Comparison of ENCODE assay signal across 8 cellular contexts in genomic region chr9:128127990-128128835, GRCh38. TPM values are rescaled to one million over a fixed set of nuclear protein-coding genes. Genes with fewer than 3 reads are reported as not detected.
DNase-seq lines count a peak whose midpoint lies in the region; ATAC-seq and TF ChIP-seq lines count a peak whose summit lies in the region.

No MANE protein-coding gene starts in this region.

- TF ChIP-seq CTCF in GM13976 (IDR thresholded peaks at IDR 0.05; ENCODE audit: borderline replicate concordance, control extremely low read depth, extremely low read depth, insufficient read depth, missing control alignments) (no peak), prostate gland (IDR thresholded peaks at IDR 0.05) (peak in 2 of 4 experiments; percentile 9 to 18)

- in situ Hi-C loops in GM13976 (cut with MboI; ENCODE audit: low sequenced_read_pairs, unreplicated experiment), result no loop called here

- peak; percentile 69 for TF ChIP-seq POLR2A in prostate gland (IDR thresholded peaks at IDR 0.05)

- H3K36me3 ChIP-seq in prostate gland, result no peaks in the 10 kb centered on the region

- no peaks in the 10 kb centered on the region for H3K27me3 ChIP-seq in prostate gland (replicated peaks; ENCODE audit: insufficient read depth)

- ATAC-seq in HG02870 (IDR thresholded peaks at IDR 0.05; ENCODE audit: unreplicated experiment) (peak; percentile 53), left ventricle myocardium superior (peak; percentile 89)

- H3K4me1 ChIP-seq in prostate gland (replicated peaks), result peaks cover 10% of the 10 kb centered on the region

- no peaks in the 10 kb centered on the region for H3K9me3 ChIP-seq in prostate gland

- DNase-seq in GM13976 (ENCODE audit: low spot score), result peak; percentile 92
- peak; percentile 83 for DNase-seq in NCI-H146 (lab: John Stamatoyannopoulos, UW)
- DNase-seq in T-helper 1 cell, result peak; percentile 75 to 93 (median 80)
- DNase-seq in amniotic stem cell (lab: John Stamatoyannopoulos, UW), result peak; percentile 77
- peak; percentile 90 for DNase-seq in left ventricle myocardium superior
- peak; percentile 74 for DNase-seq in prostate gland (ENCODE audit: low spot score)
- peak; percentile 83 for DNase-seq in ureter (ENCODE audit: low spot score)

- under 1% methylated on average over 72 of the region's 82 CpGs for WGBS in prostate gland

- H3K4me3 ChIP-seq in prostate gland, result peak overlapping the region; percentile 96 to 98

- peak overlapping the region; percentile 89 to 90 for H3K27ac ChIP-seq in prostate gland

- intact Hi-C loops in left ventricle myocardium superior (cut with micrococcal nuclease), result no loop called here
- intact Hi-C loops in prostate gland (cut with DNase I), result no loop called here

RNA-seq across cellular contexts. Expression of gene PTGES2, which starts 0.7 kb away (rescaled TPM):
- total RNA-seq in left ventricle myocardium superior (157 TPM), prostate gland (10 to 100 TPM; 89.4 to 96.1 TPM), ureter (87.8 TPM)

RNA-seq across cellular contexts. Expression of gene LCN2, which starts 21.0 kb away (rescaled TPM):
- total RNA-seq in left ventricle myocardium superior (0.32 TPM), prostate gland (10 to 100 TPM; 30.5 to 43.7 TPM), ureter (143 TPM)

RNA-seq across cellular contexts. Expression of gene BBLN, which starts 31.9 kb away (rescaled TPM):
- total RNA-seq in left ventricle myocardium superior (41.7 TPM), prostate gland (100 to 1,000 TPM; 333 to 437 TPM), ureter (179 TPM)

Comparison
In these comparisons a context has a peak if more than half of its experiments do, and no peak if none do; other contexts are left out.
1. Peak in every context shown above with its lines: DNase-seq, ATAC-seq, H3K4me3 ChIP-seq and H3K27ac ChIP-seq.
2. RNA of gene LCN2, which starts 21.0 kb away (total RNA-seq): 143 TPM in ureter (single experiment) and 30.5 to 43.7 TPM in prostate gland; 0.32 TPM in left ventricle myocardium superior (single experiment); every median in the first group is over 10 times any median in the second.